12 cellular contexts compared by ENCODE assay signal in genomic region chr14:21749306-21749868, GRCh38.
DNase-seq lines count a peak whose midpoint lies in the region; ATAC-seq, FAIRE-seq and TF ChIP-seq lines count a peak whose summit lies in the region.
"Had no signal": no experiment of that assay in that cellular context is flagged by ENCODE, and none has a peak within 500 bp of the region (broad histone marks: within the 10 kb centered on the region; RNA-seq: fewer than 3 reads in every experiment).

No MANE protein-coding gene starts in this region.

- TF ChIP-seq POLR2A in A549 (IDR thresholded peaks at IDR 0.05; ENCODE audit: low read length), result no peak

- peak overlapping the region; percentile 39; the same call in 1 of the 3 replicates for H3K4me2 ChIP-seq in A549
- peak overlapping the region; percentile 58 for H3K4me2 ChIP-seq in BLaER1
- peak overlapping the region; percentile 17 for H3K4me2 ChIP-seq in SU-DHL-6 (ENCODE audit: low read depth, low read length, poor library complexity, severe bottlenecking)

- CTCF ChIA-PET in A549 (lab: Yijun Ruan, JAX), result interaction anchor here (0.7 to 3.9 kb wide), 8 partner anchors 10 to 662 kb away, joined by 3 to 16 read pairs (median 4); no protein-coding TSS in a partner anchor

- no peaks in the 10 kb centered on the region for H3K9me2 ChIP-seq in SU-DHL-6 (replicated peaks; ENCODE audit: insufficient read depth, low read length)

- TF ChIP-seq RAD21 in A549 (conservative IDR thresholded peaks at IDR 0.05 in 1 of 2, IDR thresholded peaks at IDR 0.05 in 1 of 2), result no peak

- H3K4me3 ChIP-seq in A549, result no peak overlapping the region
- no peak overlapping the region for H3K4me3 ChIP-seq in BLaER1
- H3K4me3 ChIP-seq in SU-DHL-6 (ENCODE audit: insufficient read depth, low read length, poor library complexity, severe bottlenecking), result no peak overlapping the region
- H3K4me3 ChIP-seq: left ventricle myocardium inferior, suprapubic skin had no signal

- POLR2A ChIA-PET in A549 (lab: Yijun Ruan, JAX), result no interaction called here

- no peak for TF ChIP-seq EP300 in A549 (IDR thresholded peaks at IDR 0.05)

- H3F3A ChIP-seq in SU-DHL-6 (ENCODE audit: insufficient read depth), result no peaks in the 10 kb centered on the region

- no peak for DNase-seq in A549 (ENCODE audit: low read depth in 1 of 2, low spot score in 1 of 2)
- DNase-seq in effector memory CD8-positive, alpha-beta T cell, result no peak
- no peak for DNase-seq in OCI-M2 (lab: John Stamatoyannopoulos, UW; ENCODE audit: unreplicated experiment)
- no peak for DNase-seq in urothelium cell line (ENCODE audit: low spot score)
- no peak for DNase-seq in GM19240 (ENCODE audit: insufficient read length, low spot score)
- DNase-seq: NCI-H1105, NCI-H2081 treated with DMSO at 0.1 percent for 48 hours had no signal

- peaks cover 3 to 27% of the 10 kb centered on the region in 2 donors for H3K27me3 Mint-ChIP-seq in effector memory CD8-positive, alpha-beta T cell

- 17% methylated on average over 5 of the region's 5 CpGs for WGBS in A549 (ENCODE audit: missing lambda C conversion rate)

- H3K9ac ChIP-seq in BLaER1 (no peak overlapping the region), SU-DHL-6 (ENCODE audit: low read length) (no peak overlapping the region)

- no peaks in the 10 kb centered on the region for H3K79me2 ChIP-seq in SU-DHL-6 (ENCODE audit: insufficient read depth, low read length)

- H3K9me3 ChIP-seq in A549 (no peaks in the 10 kb centered on the region), BLaER1 (no peaks in the 10 kb centered on the region), SU-DHL-6 (ENCODE audit: insufficient read depth, low read length) (no peaks in the 10 kb centered on the region)
- H3K9me3 ChIP-seq: left ventricle myocardium inferior, suprapubic skin had no signal

- H3K4me3 Mint-ChIP-seq in effector memory CD8-positive, alpha-beta T cell, result peak overlapping the region; percentile 33 to 48

- H3K4me1 ChIP-seq in A549, result no peaks in the 10 kb centered on the region
- H3K4me1 ChIP-seq in BLaER1, result peaks cover 13% of the 10 kb centered on the region
- H3K4me1 ChIP-seq: left ventricle myocardium inferior, suprapubic skin had no signal

- no peaks in the 10 kb centered on the region for H3K36me3 Mint-ChIP-seq in effector memory CD8-positive, alpha-beta T cell (ENCODE audit: insufficient read depth)

- peaks cover 6 to 9% of the 10 kb centered on the region in 2 donors for H3K4me1 Mint-ChIP-seq in effector memory CD8-positive, alpha-beta T cell (ENCODE audit: low read depth in 2 of 2)

- H3K27ac Mint-ChIP-seq in effector memory CD8-positive, alpha-beta T cell, result no peak overlapping the region

- FAIRE-seq in A549 (lab: Jason Lieb, UNC), result no peak
- FAIRE-seq in urothelium cell line (lab: Jason Lieb, UNC), result no peak
- FAIRE-seq: astrocyte had no signal

- H3K9me3 Mint-ChIP-seq in effector memory CD8-positive, alpha-beta T cell, result no peaks in the 10 kb centered on the region

- no peaks in the 10 kb centered on the region for H3K36me3 ChIP-seq in BLaER1
- H3K36me3 ChIP-seq in SU-DHL-6 (ENCODE audit: low read length), result no peaks in the 10 kb centered on the region
- H3K36me3 ChIP-seq: left ventricle myocardium inferior, suprapubic skin had no signal

- no peak overlapping the region for H2AFZ ChIP-seq in SU-DHL-6 (ENCODE audit: low read depth, low read length, severe bottlenecking)

- no peaks in the 10 kb centered on the region for H4K20me1 ChIP-seq in BLaER1
- no peaks in the 10 kb centered on the region for H4K20me1 ChIP-seq in SU-DHL-6 (ENCODE audit: low read depth, low read length)

- TF ChIP-seq CTCF in A549 (IDR thresholded peaks at IDR 0.05) (no peak), SU-DHL-6 (IDR thresholded peaks at IDR 0.05; ENCODE audit: insufficient read depth, low read length, poor library complexity, severe bottlenecking) (no peak)

- ATAC-seq in A549, result peak; percentile 24 to 42; a peak in 2 of 6 replicates
- peak; percentile 44 for ATAC-seq in effector memory CD8-positive, alpha-beta T cell (replicated peaks)

- H3K27me3 ChIP-seq in BLaER1 (no peaks in the 10 kb centered on the region), SU-DHL-6 (ENCODE audit: low read length) (no peaks in the 10 kb centered on the region)
- H3K27me3 ChIP-seq: suprapubic skin had no signal

- no peak overlapping the region for H3K27ac ChIP-seq in A549
- no peak overlapping the region for H3K27ac ChIP-seq in BLaER1
- no peak overlapping the region for H3K27ac ChIP-seq in SU-DHL-6 (ENCODE audit: low read depth, low read length)
- H3K27ac ChIP-seq: left ventricle myocardium inferior, suprapubic skin had no signal

TF ChIP-seq in A549, 52 proteins besides CTCF, POLR2A, EP300 and RAD21:
- TF ChIP-seq BHLHE40 (IDR thresholded peaks at IDR 0.05; ENCODE audit: low read depth, low read length) (no peak), PHF8 (IDR thresholded peaks at IDR 0.05; ENCODE audit: borderline replicate concordance, low read depth) (no peak)
